13 cellular contexts compared by ENCODE assay signal in genomic region chr4:53592128-53592527, GRCh38. TPM values are rescaled to one million over a fixed set of nuclear protein-coding genes. Genes with fewer than 3 reads are reported as not detected.
DNase-seq lines count a peak whose midpoint lies in the region; ATAC-seq and TF ChIP-seq lines count a peak whose summit lies in the region.
"Had no signal": no experiment of that assay in that cellular context is flagged by ENCODE, and none has a peak within 500 bp of the region (broad histone marks: within the 10 kb centered on the region; RNA-seq: fewer than 3 reads in every experiment).

No MANE protein-coding gene starts in this region.

- no peak overlapping the region for H3K4me3 Mint-ChIP-seq in neural progenitor cell

- H3K4me1 ChIP-seq in ES-I3 (ENCODE audit: insufficient read depth, low read length) = peaks cover 29% of the 10 kb centered on the region
- peaks cover 6 to 71% (median 8%) of the 10 kb centered on the region in 3 donors for H3K4me1 ChIP-seq in esophagus squamous epithelium
- peaks cover 25% of the 10 kb centered on the region for H3K4me1 ChIP-seq in neural progenitor cell

- H3K9ac ChIP-seq in ES-I3 (ENCODE audit: low read depth, low read length) = peak overlapping the region; percentile 53
- H3K9ac ChIP-seq in neural progenitor cell = no peak overlapping the region

- H3K9me3 ChIP-seq in ES-I3 (ENCODE audit: control insufficient read depth, insufficient read depth, low read length) (no peaks in the 10 kb centered on the region), esophagus squamous epithelium (no peaks in the 10 kb centered on the region), neural progenitor cell (ENCODE audit: low read depth) (no peaks in the 10 kb centered on the region)

- peak overlapping the region; percentile 79 to 92 (median 80) for H3K27ac ChIP-seq in esophagus squamous epithelium
- no peak overlapping the region for H3K27ac ChIP-seq in neural progenitor cell
- H3K27ac ChIP-seq: WERI-Rb-1 had no signal

- no peak for TF ChIP-seq POLR2A in esophagus squamous epithelium (IDR thresholded peaks at IDR 0.05)

- peak overlapping the region; percentile 3 to 57 (median 44) for H3K4me3 ChIP-seq in esophagus squamous epithelium
- H3K4me3 ChIP-seq in neural progenitor cell = peak overlapping the region; percentile 44

- H3K36me3 Mint-ChIP-seq in neural progenitor cell = no peaks in the 10 kb centered on the region
- H3K36me3 Mint-ChIP-seq: CD14-positive monocyte had no signal

- H3K4me1 Mint-ChIP-seq in neural progenitor cell = peaks cover 32% of the 10 kb centered on the region

- intact Hi-C loops in esophagus squamous epithelium (cut with DNase I) = no loop called here

- no peaks in the 10 kb centered on the region for H3K9me3 Mint-ChIP-seq in neural progenitor cell
- H3K9me3 Mint-ChIP-seq: CD14-positive monocyte; stimulated activated naive CD8-positive, alpha-beta T cell treated with anti-CD3 and anti-CD28 coated beads, Interleukin-15, Interleukin-2, amounts not matched to agents 100 ng/mL and 50 ng/mL, for 24 hours had no signal

- peaks cover 5% of the 10 kb centered on the region for H3K27me3 Mint-ChIP-seq in neural progenitor cell (ENCODE audit: insufficient read depth, low read depth)

- peak overlapping the region; percentile 82 for H2AFZ ChIP-seq in neural progenitor cell (replicated peaks)

- no peaks in the 10 kb centered on the region for H3K79me2 ChIP-seq in neural progenitor cell (ENCODE audit: low read depth)

- H3K36me3 ChIP-seq in ES-I3 (ENCODE audit: insufficient read depth, low read length) = no peaks in the 10 kb centered on the region
- no peaks in the 10 kb centered on the region for H3K36me3 ChIP-seq in esophagus squamous epithelium
- no peaks in the 10 kb centered on the region for H3K36me3 ChIP-seq in neural progenitor cell
- H3K36me3 ChIP-seq: WERI-Rb-1 had no signal

- WGBS in esophagus squamous epithelium, 2 donors = 27 to 55% methylated on average over 8 of the region's 8 CpGs

- no peak overlapping the region for H3K27ac Mint-ChIP-seq in neural progenitor cell
- H3K27ac Mint-ChIP-seq: stimulated activated naive CD8-positive, alpha-beta T cell treated with anti-CD3 and anti-CD28 coated beads, Interleukin-15, Interleukin-2, amounts not matched to agents 100 ng/mL and 50 ng/mL, for 24 hours had no signal

- H3K4me2 ChIP-seq in neural progenitor cell = peak overlapping the region; percentile 71

- TF ChIP-seq CTCF in esophagus squamous epithelium (IDR thresholded peaks at IDR 0.05) (no peak), neural progenitor cell (IDR thresholded peaks at IDR 0.05) (no peak)

- no peak for ATAC-seq in GM18502 (IDR thresholded peaks at IDR 0.05; ENCODE audit: poor library complexity, unreplicated experiment)
- ATAC-seq in GM21529 (IDR thresholded peaks at IDR 0.05; ENCODE audit: unreplicated experiment) = no peak
- ATAC-seq in GM18858 (IDR thresholded peaks at IDR 0.05; ENCODE audit: unreplicated experiment) = no peak

- H4K20me1 ChIP-seq in neural progenitor cell (ENCODE audit: low read depth) = no peaks in the 10 kb centered on the region

- DNase-seq in esophagus squamous epithelium (lab: John Stamatoyannopoulos, UW) (no peak), neural progenitor cell (ENCODE audit: low spot score) (no peak), NCI-H1694 (lab: John Stamatoyannopoulos, UW) (no peak)
- DNase-seq: activated effector memory CD4-positive, alpha-beta T cell treated with Interleukin-2 at 50 U/mL for 16 hours; effector memory CD4-positive, alpha-beta T cell; WERI-Rb-1 had no signal

- no peaks in the 10 kb centered on the region for H3F3A ChIP-seq in neural progenitor cell (ENCODE audit: low read depth)

- H3K27me3 ChIP-seq in esophagus squamous epithelium = peaks cover 0 to 5% (median 0%) of the 10 kb centered on the region in 4 donors
- peaks cover 15% of the 10 kb centered on the region for H3K27me3 ChIP-seq in neural progenitor cell

TF ChIP-seq in PFSK-1, 5 proteins besides CTCF, POLR2A, EP300 and RAD21:
- TF ChIP-seq POLR2AphosphoS5 (IDR thresholded peaks at IDR 0.05; ENCODE audit: low read depth, low read length) (no peak), SIN3A (IDR thresholded peaks at IDR 0.05; ENCODE audit: borderline replicate concordance, insufficient read depth, low read length) (0 out of 2 replicates have a peak, but pooled peaks have one; percentile 31)

RNA-seq across cellular contexts. Expression of gene LNX1, which starts 0.8 kb away (rescaled TPM):
- 1.0 TPM for polyA plus RNA-seq in PFSK-1 (2012; ENCODE audit: insufficient read length, low read depth)
- 10 to 100 TPM; 14.5 to 41.0 (median 22.9) TPM for total RNA-seq in esophagus squamous epithelium
- 0.34 and 0.43 TPM in 2 replicates for total RNA-seq in neural progenitor cell (ENCODE audit: low replicate concordance)

Comparison
In these comparisons a context has a peak if more than half of its experiments do, and no peak if none do; other contexts are left out.
1. RNA of gene LNX1, which starts 0.8 kb away (total RNA-seq): 14.5 to 41.0 TPM in esophagus squamous epithelium; 0.34 to 0.43 TPM in neural progenitor cell; every median in the first group is over 10 times any median in the second.